ENCODE assay signal across 17 cellular contexts in the genomic region with DNA sequence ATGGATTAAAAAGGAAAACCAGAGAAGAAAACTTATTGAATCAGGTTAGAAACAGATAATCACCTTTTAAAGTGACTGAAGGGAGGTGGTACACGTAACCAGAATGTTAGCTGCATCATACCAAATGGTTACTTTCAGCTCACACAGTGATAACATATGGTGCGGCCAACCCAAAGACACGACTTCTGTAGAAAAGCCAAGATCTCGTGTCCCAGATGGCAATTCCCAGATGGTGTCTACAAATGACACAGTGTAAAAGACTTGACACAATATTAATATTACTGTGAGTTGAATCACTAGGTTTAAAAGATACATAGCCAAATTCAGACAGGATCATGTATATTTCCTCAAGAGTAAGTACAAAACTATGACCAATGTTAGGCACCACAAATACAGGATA.
"Had no signal": no experiment of that assay in that cellular context is flagged by ENCODE, and none has a peak within 500 bp of the region (broad histone marks: within the 10 kb centered on the region; RNA-seq: fewer than 3 reads in every experiment).

No MANE protein-coding gene starts in this region.

- H3K27me3 ChIP-seq: heart left ventricle, right lobe of liver, testis, upper lobe of right lung had no signal

- H3K9me3 Mint-ChIP-seq: activated naive CD4-positive, alpha-beta T cell treated with anti-CD3 and anti-CD28 coated beads, Interleukin-2, amount 10 ng/mL, durations not matched to agents 7 days and 5 days; activated T-helper 2 cell treated with anti-CD3 and anti-CD28 coated beads, Interferon-gamma antibody, Interleukin-2, Interleukin-4, amounts not matched to agents 10 μg/mL and 5 μg/mL and 100 μg/mL, durations not matched to agents 14 hours and 24 hours and 36 hours; mesothelial cell of epicardium; nephron progenitor cell; stimulated activated naive CD8-positive, alpha-beta T cell treated with anti-CD3 and anti-CD28 coated beads, Interleukin-15, amount 100 ng/mL, for 72 hours had no signal

- H3K9me3 ChIP-seq: heart left ventricle, lower lobe of right lung, right lobe of liver, testis, upper lobe of right lung had no signal

- H3K27ac ChIP-seq: lower lobe of right lung, right lobe of liver, upper lobe of right lung had no signal

- H3K27me3 Mint-ChIP-seq: activated naive CD4-positive, alpha-beta T cell treated with anti-CD3 and anti-CD28 coated beads, Interleukin-2, amount 10 ng/mL, durations not matched to agents 7 days and 5 days; stimulated activated naive CD8-positive, alpha-beta T cell treated with anti-CD3 and anti-CD28 coated beads, Interleukin-15, amount 100 ng/mL, for 72 hours had no signal

- H3K4me3 ChIP-seq: heart left ventricle, lower lobe of right lung, right lobe of liver, testis, upper lobe of right lung had no signal

- DNase-seq: activated CD4-positive, alpha-beta T cell treated with anti-CD3 and anti-CD28 coated beads for 1 hour; activated CD4-positive, alpha-beta T cell treated with anti-CD3 and anti-CD28 coated beads, Interleukin-2, amount 50 U/mL, for 48 hours; activated naive CD4-positive, alpha-beta T cell treated with anti-CD3 and anti-CD28 coated beads, Interleukin-2, amount 10 ng/mL, durations not matched to agents 7 days and 5 days; activated T-cell treated with anti-CD3 and anti-CD28 coated beads, Interleukin-2, amount 50 U/mL, for 1 hour; cortex of kidney; effector CD8-positive, alpha-beta T cell; foreskin melanocyte; heart left ventricle; lower lobe of right lung; nephron progenitor cell; occipital lobe; right lobe of liver; stimulated activated naive CD8-positive, alpha-beta T cell treated with anti-CD3 and anti-CD28 coated beads, Interleukin-15, amount 100 ng/mL, for 72 hours; testis; upper lobe of right lung had no signal

- H3K4me3 Mint-ChIP-seq: activated naive CD4-positive, alpha-beta T cell treated with anti-CD3 and anti-CD28 coated beads, Interleukin-2, amount 10 ng/mL, durations not matched to agents 7 days and 5 days; mesothelial cell of epicardium; nephron progenitor cell; stimulated activated naive CD8-positive, alpha-beta T cell treated with anti-CD3 and anti-CD28 coated beads, Interleukin-15, amount 100 ng/mL, for 72 hours had no signal

- H3K27ac Mint-ChIP-seq: activated naive CD4-positive, alpha-beta T cell treated with anti-CD3 and anti-CD28 coated beads, Interleukin-2, amount 10 ng/mL, durations not matched to agents 7 days and 5 days; activated T-helper 2 cell treated with anti-CD3 and anti-CD28 coated beads, Interferon-gamma antibody, Interleukin-2, Interleukin-4, amounts not matched to agents 10 μg/mL and 5 μg/mL and 100 μg/mL, durations not matched to agents 14 hours and 24 hours and 36 hours; mesothelial cell of epicardium; nephron progenitor cell; stimulated activated naive CD8-positive, alpha-beta T cell treated with anti-CD3 and anti-CD28 coated beads, Interleukin-15, amount 100 ng/mL, for 72 hours had no signal

- ATAC-seq: heart left ventricle; lower lobe of right lung; right lobe of liver; stimulated activated naive CD8-positive, alpha-beta T cell treated with anti-CD3 and anti-CD28 coated beads, Interleukin-15, amount 100 ng/mL, for 72 hours; upper lobe of right lung had no signal
